Comparison of ENCODE assay signal across 8 cellular contexts in the genomic region with DNA sequence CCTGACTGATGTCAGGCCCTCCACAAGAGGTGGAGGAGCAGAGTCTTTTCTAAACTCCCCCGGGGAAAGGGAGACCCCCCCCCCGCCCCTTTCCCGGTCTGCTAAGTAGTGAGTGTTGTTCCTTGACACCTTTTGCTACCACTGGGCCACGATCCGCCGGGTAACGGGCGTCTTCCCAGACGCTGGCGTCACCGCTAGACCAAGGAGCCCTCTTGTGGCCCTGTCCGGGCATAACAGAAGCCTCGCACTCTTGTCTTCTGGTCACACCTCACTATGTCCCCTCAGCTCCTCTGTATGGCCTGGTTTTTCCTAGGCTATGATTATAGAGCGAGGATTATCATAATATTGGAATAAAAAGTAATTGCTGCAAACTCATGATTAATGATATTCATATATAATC. TPM values are rescaled to one million over a fixed set of nuclear protein-coding genes. Genes with fewer than 3 reads are reported as not detected.
DNase-seq lines count a peak whose midpoint lies in the region; ATAC-seq and TF ChIP-seq lines count a peak whose summit lies in the region.
"Not testable (repeated sequence)": the region's sequence is repeated elsewhere in the genome, so short reads cannot be mapped to it uniquely, and the experiment has no call there.

No MANE protein-coding gene starts in this region.

- H3K4me3 Mint-ChIP-seq in T-helper 17 cell, result peak overlapping the region; percentile 56
- peak overlapping the region; percentile 71 for H3K4me3 Mint-ChIP-seq in activated T-helper 2 cell treated with anti-CD3 and anti-CD28 coated beads, Interferon-gamma antibody, Interleukin-2, Interleukin-4, amounts not matched to agents 10 μg/mL and 5 μg/mL and 100 μg/mL, durations not matched to agents 14 hours and 24 hours and 36 hours (ENCODE audit: low read depth)

- not testable (repeated sequence) for TF ChIP-seq POLR2A in NB4 (IDR thresholded peaks at IDR 0.05; ENCODE audit: extremely low read depth, insufficient read length); sigmoid colon (IDR thresholded peaks at IDR 0.05)

- not testable (repeated sequence) for H3K4me2 ChIP-seq in DOHH2 (ENCODE audit: low read length)

- H3K27me3 ChIP-seq in DOHH2 (ENCODE audit: control insufficient read depth, low read length); effector memory CD4-positive, alpha-beta T cell (replicated peaks; ENCODE audit: control insufficient read depth, insufficient read depth, low read length, poor library complexity, severe bottlenecking); sigmoid colon; upper lobe of right lung: not testable (repeated sequence)

- not testable (repeated sequence) for H3K36me3 Mint-ChIP-seq in T-helper 17 cell (ENCODE audit: low read depth)
- peaks cover 74% of the 10 kb centered on the region for H3K36me3 Mint-ChIP-seq in activated T-helper 2 cell treated with anti-CD3 and anti-CD28 coated beads, Interferon-gamma antibody, Interleukin-2, Interleukin-4, amounts not matched to agents 10 μg/mL and 5 μg/mL and 100 μg/mL, durations not matched to agents 14 hours and 24 hours and 36 hours (ENCODE audit: low read depth)

- H4K20me1 ChIP-seq in DOHH2 (ENCODE audit: control insufficient read depth, insufficient read depth, low read depth, low read length), result not testable (repeated sequence)

- peak; percentile 56 for TF ChIP-seq CTCF in DOHH2 (IDR thresholded peaks at IDR 0.05; ENCODE audit: low read depth, low read length, poor library complexity, severe bottlenecking)
- peak; percentile 38 for TF ChIP-seq CTCF in NB4 (IDR thresholded peaks at IDR 0.05; ENCODE audit: low read depth, low read length)
- TF ChIP-seq CTCF in sigmoid colon (IDR thresholded peaks at IDR 0.05), result peak; percentile 35 to 74 (median 64)
- peak; percentile 68 for TF ChIP-seq CTCF in upper lobe of right lung (IDR thresholded peaks at IDR 0.05)

- peak overlapping the region; percentile 90 for H3K27ac Mint-ChIP-seq in T-helper 17 cell
- peak overlapping the region; percentile 62 for H3K27ac Mint-ChIP-seq in activated T-helper 2 cell treated with anti-CD3 and anti-CD28 coated beads, Interferon-gamma antibody, Interleukin-2, Interleukin-4, amounts not matched to agents 10 μg/mL and 5 μg/mL and 100 μg/mL, durations not matched to agents 14 hours and 24 hours and 36 hours

- not testable (repeated sequence) for H3K4me3 ChIP-seq in DOHH2 (ENCODE audit: low read length); NB4 (ENCODE audit: low read depth, low read length); effector memory CD4-positive, alpha-beta T cell (ENCODE audit: insufficient read depth, low read depth, low read length, poor library complexity, severe bottlenecking); upper lobe of right lung
- H3K4me3 ChIP-seq in sigmoid colon, result peak overlapping the region in 1 of 4 donors; percentile 19

- not testable (repeated sequence) for TF ChIP-seq EP300 in sigmoid colon (IDR thresholded peaks at IDR 0.05)

- H3K79me2 ChIP-seq in DOHH2 (ENCODE audit: control insufficient read depth, low read length), result peaks cover 11% of the 10 kb centered on the region

- H3K9me3 ChIP-seq in DOHH2 (ENCODE audit: control insufficient read depth, insufficient read depth, low read length); T-helper 17 cell (ENCODE audit: control insufficient read depth, low read length, poor library complexity, severe bottlenecking); effector memory CD4-positive, alpha-beta T cell (ENCODE audit: control insufficient read depth, low read length); sigmoid colon; upper lobe of right lung: not testable (repeated sequence)

- not testable (repeated sequence) for H3K27ac ChIP-seq in DOHH2 (ENCODE audit: low read depth, low read length); effector memory CD4-positive, alpha-beta T cell (ENCODE audit: insufficient read depth, low read length, poor library complexity, severe bottlenecking); upper lobe of right lung
- H3K27ac ChIP-seq in sigmoid colon, result peak overlapping the region; percentile 57 to 73 (median 66)

- peaks cover 21% of the 10 kb centered on the region for H3K4me1 ChIP-seq in DOHH2 (ENCODE audit: control insufficient read depth, low read length)
- H3K4me1 ChIP-seq in effector memory CD4-positive, alpha-beta T cell (ENCODE audit: control insufficient read depth, insufficient read depth, low read length, poor library complexity, severe bottlenecking), result not testable (repeated sequence)
- H3K4me1 ChIP-seq in sigmoid colon, result peaks cover 4 to 32% (median 22%) of the 10 kb centered on the region in 4 donors
- peaks cover 22% of the 10 kb centered on the region for H3K4me1 ChIP-seq in upper lobe of right lung

- not testable (repeated sequence) for H3K36me3 ChIP-seq in DOHH2 (ENCODE audit: control insufficient read depth, low read length); effector memory CD4-positive, alpha-beta T cell (ENCODE audit: control insufficient read depth, insufficient read depth, low read length)
- H3K36me3 ChIP-seq in sigmoid colon (peaks cover 0 to 17% (median 6%) of the 10 kb centered on the region in 4 donors), upper lobe of right lung (peaks cover 28% of the 10 kb centered on the region)

- DNase-seq in NB4 (ENCODE audit: low read depth) (peak; percentile 37), T-helper 17 cell (peak; percentile 27 to 59 (median 28)), left colon (peak; percentile 70 to 83), sigmoid colon (peak; percentile 91), upper lobe of right lung (peak; percentile 85)
- peak; percentile 51 for DNase-seq in activated T-helper 2 cell treated with anti-CD3 and anti-CD28 coated beads, Interferon-gamma antibody, Interleukin-2, Interleukin-4, amounts not matched to agents 10 μg/mL and 5 μg/mL and 100 μg/mL, durations not matched to agents 14 hours and 24 hours and 36 hours (ENCODE audit: low spot score)
- DNase-seq in effector memory CD4-positive, alpha-beta T cell, result peak; percentile 23 to 37 (median 26)

- ATAC-seq in T-helper 17 cell, left colon, upper lobe of right lung: not testable (repeated sequence)

- not testable (repeated sequence) for H3K27me3 Mint-ChIP-seq in T-helper 17 cell; activated T-helper 2 cell treated with anti-CD3 and anti-CD28 coated beads, Interferon-gamma antibody, Interleukin-2, Interleukin-4, amounts not matched to agents 10 μg/mL and 5 μg/mL and 100 μg/mL, durations not matched to agents 14 hours and 24 hours and 36 hours (ENCODE audit: low read depth)

- intact Hi-C loops in activated T-helper 2 cell treated with anti-CD3 and anti-CD28 coated beads, Interferon-gamma antibody, Interleukin-2, Interleukin-4, amounts not matched to agents 10 μg/mL and 5 μg/mL and 100 μg/mL, durations not matched to agents 14 hours and 24 hours and 36 hours (cut with micrococcal nuclease); left colon (cut with DNase I, micrococcal nuclease); sigmoid colon (cut with DNase I); upper lobe of right lung (cut with DNase I): not testable (repeated sequence)

- H3K4me1 Mint-ChIP-seq in T-helper 17 cell, result peaks cover 13% of the 10 kb centered on the region
- peaks cover 38% of the 10 kb centered on the region for H3K4me1 Mint-ChIP-seq in activated T-helper 2 cell treated with anti-CD3 and anti-CD28 coated beads, Interferon-gamma antibody, Interleukin-2, Interleukin-4, amounts not matched to agents 10 μg/mL and 5 μg/mL and 100 μg/mL, durations not matched to agents 14 hours and 24 hours and 36 hours (ENCODE audit: low read depth)

- not testable (repeated sequence) for H3F3A ChIP-seq in DOHH2 (ENCODE audit: control insufficient read depth, insufficient read depth)

- H3K9me2 ChIP-seq in DOHH2 (replicated peaks; ENCODE audit: control insufficient read depth, low read length), result not testable (repeated sequence)

- not testable (repeated sequence) for H3K9me3 Mint-ChIP-seq in activated T-helper 2 cell treated with anti-CD3 and anti-CD28 coated beads, Interferon-gamma antibody, Interleukin-2, Interleukin-4, amounts not matched to agents 10 μg/mL and 5 μg/mL and 100 μg/mL, durations not matched to agents 14 hours and 24 hours and 36 hours

- 4 to 9% methylated on average over 14 of the region's 14 CpGs for WGBS in sigmoid colon, 2 donors

RNA-seq across cellular contexts. Expression of gene KCTD5, which starts 12.3 kb away (rescaled TPM):
- 10 to 100 TPM; 19.6 to 21.9 TPM for total RNA-seq in T-helper 17 cell
- total RNA-seq in activated T-helper 2 cell treated with anti-CD3 and anti-CD28 coated beads, Interferon-gamma antibody, Interleukin-2, Interleukin-4, amounts not matched to agents 10 μg/mL and 5 μg/mL and 100 μg/mL, durations not matched to agents 14 hours and 24 hours and 36 hours, result 65.5 and 68.5 TPM in 2 replicates
- 10 to 100 TPM; 49.3 to 79.6 TPM for total RNA-seq in left colon
- 10 to 100 TPM in 3 of 4 donors, 1 to 10 TPM in 1; 9.5 to 17.1 (median 11.5) TPM for total RNA-seq in sigmoid colon
- polyA plus RNA-seq in sigmoid colon, result 10 to 100 TPM; 47.4 to 80.5 (median 78.6) TPM
- 23.8 TPM for total RNA-seq in upper lobe of right lung

RNA-seq across cellular contexts. Expression of gene PRSS27, which starts 50.0 kb away (rescaled TPM):
- total RNA-seq in T-helper 17 cell, result 1 to 10 TPM in 1 of 2 donors, under 1 TPM in 1; 0.83 to 1.4 TPM
- 1.8 and 2.1 TPM in 2 replicates for total RNA-seq in activated T-helper 2 cell treated with anti-CD3 and anti-CD28 coated beads, Interferon-gamma antibody, Interleukin-2, Interleukin-4, amounts not matched to agents 10 μg/mL and 5 μg/mL and 100 μg/mL, durations not matched to agents 14 hours and 24 hours and 36 hours
- total RNA-seq in left colon, result under 1 TPM; 0.34 to 0.76 TPM
- total RNA-seq in sigmoid colon, result 1 to 10 TPM; 1.2 to 5.0 (median 1.4) TPM
- polyA plus RNA-seq in sigmoid colon, result 1 to 10 TPM in 1 of 3 donors, under 1 TPM in 1, not detected in 1; 0.60 to 2.1 TPM
- total RNA-seq in upper lobe of right lung, result 0.81 TPM

Comparison
In these comparisons a context has a peak if more than half of its experiments do, and no peak if none do; other contexts are left out.
1. DNase-seq: peak in every context shown above with its lines; median percentile 91 in sigmoid colon; 85 in upper lobe of right lung; 76 in left colon; 51 in activated T-helper 2 cell treated with anti-CD3 and anti-CD28 coated beads, Interferon-gamma antibody, Interleukin-2, Interleukin-4, amounts not matched to agents 10 μg/mL and 5 μg/mL and 100 μg/mL, durations not matched to agents 14 hours and 24 hours and 36 hours; 37 in NB4; 28 in T-helper 17 cell; 26 in effector memory CD4-positive, alpha-beta T cell.